In genomic region chr12:6462234-6462995, GRCh38 we compare ENCODE assay signal across 11 cellular contexts. TPM values are rescaled to one million over a fixed set of nuclear protein-coding genes. Genes with fewer than 3 reads are reported as not detected.
DNase-seq lines count a peak whose midpoint lies in the region; ATAC-seq, FAIRE-seq and TF ChIP-seq lines count a peak whose summit lies in the region.
"Had no signal": no experiment of that assay in that cellular context is flagged by ENCODE, and none has a peak within 500 bp of the region (broad histone marks: within the 10 kb centered on the region; RNA-seq: fewer than 3 reads in every experiment).

No MANE protein-coding gene starts in this region.

- 81% methylated on average over 14 of the region's 14 CpGs for WGBS in esophagus muscularis mucosa
- WGBS in suprapubic skin: 88% methylated on average over 14 of the region's 14 CpGs

- CTCF ChIA-PET in activated B cell treated with CpG ODN at 0.5 μM for 24 hours (lab: Charles Lee): interaction anchor here (1.8 to 7.1 kb wide), 4 partner anchors 8 to 76 kb away, joined by 11 to 276 read pairs (median 12); partner anchors contain the start of genes TAPBPL and VAMP1

- POLR2A ChIA-PET in activated B cell treated with CpG ODN at 0.5 μM for 24 hours (lab: Charles Lee): interaction anchor here (0.6 to 7.6 kb wide), 19 partner anchors 8 to 481 kb away, joined by 3 to 200 read pairs (median 6); partner anchors contain the start of genes C12orf57, CD27, GAPDH and MRPL51

- no peaks in the 10 kb centered on the region for H3K27me3 Mint-ChIP-seq in activated B cell treated with CpG ODN at 0.5 μM for 24 hours

- intact Hi-C loops in activated B cell treated with CpG ODN at 0.5 μM for 24 hours (cut with micrococcal nuclease): loop anchor here (1.0 kb wide), 3 partner anchors 8 to 36 kb away; partner anchors contain the start of gene VAMP1
- intact Hi-C loops in esophagus muscularis mucosa (cut with DNase I): loop anchor here (5.0 kb wide), 1 partner anchor 135 kb away; no protein-coding TSS in a partner anchor

- peaks cover 90% of the 10 kb centered on the region for H3K4me1 Mint-ChIP-seq in activated B cell treated with CpG ODN at 0.5 μM for 24 hours

- TF ChIP-seq CTCF in activated B cell treated with CpG ODN at 0.5 μM for 24 hours (IDR thresholded peaks at IDR 0.05): no peak
- no peak for TF ChIP-seq CTCF in esophagus muscularis mucosa (IDR thresholded peaks at IDR 0.05)
- no peak for TF ChIP-seq CTCF in suprapubic skin (IDR thresholded peaks at IDR 0.05)

- peaks cover 50 to 91% (median 87%) of the 10 kb centered on the region in 4 donors for H3K36me3 ChIP-seq in esophagus muscularis mucosa
- H3K36me3 ChIP-seq in suprapubic skin: peaks cover 83% of the 10 kb centered on the region

- H3K27ac Mint-ChIP-seq in activated B cell treated with CpG ODN at 0.5 μM for 24 hours: peak overlapping the region; percentile 99
- H3K27ac Mint-ChIP-seq: HFFc6 had no signal

- TF ChIP-seq POLR2A in esophagus muscularis mucosa (IDR thresholded peaks at IDR 0.05; ENCODE audit: low read depth) (no peak), suprapubic skin (IDR thresholded peaks at IDR 0.05) (no peak), H54 (IDR thresholded peaks at IDR 0.05; ENCODE audit: low read depth, low read length) (no peak), GM18505 (IDR thresholded peaks at IDR 0.05; ENCODE audit: borderline replicate concordance, extremely low read depth, insufficient read depth, insufficient read length) (no peak)

- H3K27ac ChIP-seq in esophagus muscularis mucosa (replicated peaks in 1 of 4) (peak overlapping the region; percentile 28 to 57 (median 44)), suprapubic skin (peak overlapping the region; percentile 5)
- H3K27ac ChIP-seq: hepatocyte had no signal

- peaks cover 90% of the 10 kb centered on the region for H3K36me3 Mint-ChIP-seq in activated B cell treated with CpG ODN at 0.5 μM for 24 hours (ENCODE audit: low read depth)

- H3K9me3 ChIP-seq in esophagus muscularis mucosa (no peaks in the 10 kb centered on the region), suprapubic skin (no peaks in the 10 kb centered on the region)

- H3K27me3 ChIP-seq in esophagus muscularis mucosa (no peaks in the 10 kb centered on the region), suprapubic skin (no peaks in the 10 kb centered on the region)
- H3K27me3 ChIP-seq: hepatocyte had no signal

- ATAC-seq in activated B cell treated with CpG ODN at 0.5 μM for 24 hours (ENCODE audit: low read depth): no peak
- ATAC-seq in GM18505 (IDR thresholded peaks at IDR 0.05; ENCODE audit: unreplicated experiment): no peak

- no peaks in the 10 kb centered on the region for H3K9me3 Mint-ChIP-seq in activated B cell treated with CpG ODN at 0.5 μM for 24 hours
- H3K9me3 Mint-ChIP-seq: HFFc6 had no signal

- peak overlapping the region; percentile 70 for H3K4me3 Mint-ChIP-seq in activated B cell treated with CpG ODN at 0.5 μM for 24 hours
- H3K4me3 Mint-ChIP-seq: HFFc6 had no signal

- H3K4me3 ChIP-seq in esophagus muscularis mucosa (no peak overlapping the region), suprapubic skin (no peak overlapping the region)
- H3K4me3 ChIP-seq: hepatocyte had no signal

- FAIRE-seq in H54 (lab: Jason Lieb, UNC) (no peak), GM19239 (lab: Jason Lieb, UNC) (no peak)

- DNase-seq in activated naive CD4-positive, alpha-beta T cell treated with Interleukin-2 at 50 U/mL for 16 hours: peak; percentile 49
- DNase-seq in activated naive CD4-positive, alpha-beta T cell treated with anti-CD3 and anti-CD28 coated beads, Interleukin-2, amount 50 U/mL, for 16 hours: no peak
- no peak for DNase-seq in activated B cell treated with CpG ODN at 0.5 μM for 24 hours
- no peak for DNase-seq in esophagus muscularis mucosa (ENCODE audit: extremely low spot score)
- DNase-seq in suprapubic skin (ENCODE audit: low spot score in 2 of 2): no peak
- DNase-seq in H54 (ENCODE audit: insufficient read length, low spot score): no peak
- no peak for DNase-seq in GM19239 (ENCODE audit: insufficient read length, low spot score)
- DNase-seq: HFFc6, NCI-H510A treated with DMSO at 0.1 percent for 48 hours had no signal

- peaks cover 16 to 45% (median 34%) of the 10 kb centered on the region in 4 donors for H3K4me1 ChIP-seq in esophagus muscularis mucosa
- H3K4me1 ChIP-seq in suprapubic skin: peaks cover 26% of the 10 kb centered on the region

- TF ChIP-seq EP300 in esophagus muscularis mucosa (IDR thresholded peaks at IDR 0.05): no peak
- no peak for TF ChIP-seq EP300 in suprapubic skin (IDR thresholded peaks at IDR 0.05)

RNA-seq across cellular contexts. Expression of gene VAMP1, which starts 8.1 kb away (rescaled TPM):
- total RNA-seq in activated B cell treated with CpG ODN at 0.5 μM for 24 hours: 32.9 and 34.5 TPM in 2 replicates
- total RNA-seq in esophagus muscularis mucosa: 1 to 10 TPM; 4.5 to 8.7 (median 6.7) TPM
- total RNA-seq in suprapubic skin: 1 to 10 TPM; 2.1 to 5.4 (median 3.7) TPM

RNA-seq across cellular contexts. Expression of gene TAPBPL, which starts 10.6 kb away (rescaled TPM):
- total RNA-seq in activated B cell treated with CpG ODN at 0.5 μM for 24 hours (52.5 and 64.0 TPM in 2 replicates), esophagus muscularis mucosa (10 to 100 TPM; 12.4 to 25.8 (median 22.5) TPM), suprapubic skin (10 to 100 TPM; 10.9 to 25.2 (median 17.7) TPM)

RNA-seq across cellular contexts. Expression of gene CD27, which starts 17.7 kb away (rescaled TPM):
- total RNA-seq in activated B cell treated with CpG ODN at 0.5 μM for 24 hours (39.3 and 43.8 TPM in 2 replicates), esophagus muscularis mucosa (under 1 TPM in 1 of 4 donors, not detected in 3; 0.66 TPM), suprapubic skin (1 to 10 TPM in 1 of 4 donors, not detected in 3; 1.9 TPM)
- total RNA-seq: hepatocyte had no signal

RNA-seq across cellular contexts. Expression of gene MRPL51, which starts 30.6 kb away (rescaled TPM):
- 130 and 145 TPM in 2 replicates for total RNA-seq in activated B cell treated with CpG ODN at 0.5 μM for 24 hours
- 100 to 1,000 TPM in 1 of 4 donors, 10 to 100 TPM in 3; 62.3 to 105 (median 81.3) TPM for total RNA-seq in esophagus muscularis mucosa
- 10 to 100 TPM; 28.0 to 42.2 (median 37.9) TPM for total RNA-seq in suprapubic skin

RNA-seq across cellular contexts. Expression of gene NCAPD2, which starts 31.5 kb away (rescaled TPM):
- 38.4 and 40.9 TPM in 2 replicates for total RNA-seq in activated B cell treated with CpG ODN at 0.5 μM for 24 hours
- total RNA-seq in esophagus muscularis mucosa: 10 to 100 TPM; 13.9 to 26.1 (median 24.7) TPM
- 10 to 100 TPM; 22.6 to 43.2 (median 31.0) TPM for total RNA-seq in suprapubic skin

Comparison
In these comparisons a context has a peak if more than half of its experiments do, and no peak if none do; other contexts are left out.
1. RNA of gene CD27, which starts 17.7 kb away (total RNA-seq): 39.3 to 43.8 TPM in activated B cell treated with CpG ODN at 0.5 μM for 24 hours; 0.66 TPM in esophagus muscularis mucosa and 1.9 TPM in suprapubic skin; every median in the first group is over 10 times any median in the second.